1 cellular context compared by ENCODE assay signal in genomic region chr6:43635387-43636311, GRCh38.
TF ChIP-seq lines count a peak whose summit lies in the region.

Gene MAD2L1BP, plus strand, starts transcription at chr6:43635840. Its CDS starts 36 bp downstream, at chr6:43635876.

TF ChIP-seq in K562, 482 proteins besides CTCF, POLR2A, EP300 and RAD21 (continued from another document and continues in another):
- TF ChIP-seq BRCA1 (IDR thresholded peaks at IDR 0.05), result no peak
- TF ChIP-seq BRCA1 (CRISPR knock-in tag; IDR thresholded peaks at IDR 0.05), result no peak
- peak; percentile 84 for TF ChIP-seq SMARCE1 (IDR thresholded peaks at IDR 0.05)
- TF ChIP-seq KDM5B (IDR thresholded peaks at IDR 0.05; ENCODE audit: insufficient replicate concordance, low read depth, low read length), result peak; percentile 97
- TF ChIP-seq ZFP30 (CRISPR knock-in tag; IDR thresholded peaks at IDR 0.05; ENCODE audit: borderline replicate concordance), result no peak
- peak; percentile 81 for TF ChIP-seq PHF20 (IDR thresholded peaks at IDR 0.05; ENCODE audit: partially characterized antibody)
- TF ChIP-seq HDAC2 (IDR thresholded peaks at IDR 0.05), result peak; percentile 98
- TF ChIP-seq SMARCC2 (IDR thresholded peaks at IDR 0.05; ENCODE audit: low read depth), result peak; percentile 54
- TF ChIP-seq ZNF12 (CRISPR knock-in tag; IDR thresholded peaks at IDR 0.05), result peak; percentile 69; the same call in 1 of the 2 replicates
- TF ChIP-seq ZNF316 (IDR thresholded peaks at IDR 0.05), result 0 out of 2 replicates have a peak, but pooled peaks have one; percentile 6
- TF ChIP-seq ZNF146 (CRISPR knock-in tag; IDR thresholded peaks at IDR 0.05; ENCODE audit: unreplicated experiment), result no peak
- TF ChIP-seq CUX1 (CRISPR knock-in tag; IDR thresholded peaks at IDR 0.05), result no peak
- TF ChIP-seq SOX6 (IDR thresholded peaks at IDR 0.05), result peak; percentile 70; the same call in 1 of the 2 replicates
- no peak for TF ChIP-seq ZNF830 (CRISPR knock-in tag; IDR thresholded peaks at IDR 0.05)
- no peak for TF ChIP-seq ZNF41 (CRISPR knock-in tag; conservative IDR thresholded peaks at IDR 0.05)
- peak; percentile 64 for TF ChIP-seq FOSL1 (tag; conservative IDR thresholded peaks at IDR 0.05)
- TF ChIP-seq CEBPB (tag; IDR thresholded peaks at IDR 0.05), result no peak
- no peak for TF ChIP-seq SMC3 (conservative IDR thresholded peaks at IDR 0.05; ENCODE audit: insufficient read depth, low read depth, low read length)
- peak; percentile 22; the same call in 1 of the 2 replicates for TF ChIP-seq ZNF263 (CRISPR knock-in tag; IDR thresholded peaks at IDR 0.05; ENCODE audit: borderline replicate concordance)
- no peak; the same call in 1 of the 2 replicates for TF ChIP-seq ZNF24 (IDR thresholded peaks at IDR 0.05)
- TF ChIP-seq RREB1 (CRISPR knock-in tag; IDR thresholded peaks at IDR 0.05), result no peak
- TF ChIP-seq UBTF (IDR thresholded peaks at IDR 0.05; ENCODE audit: borderline replicate concordance in 1 of 2, low read depth in 2 of 2, low read length in 2 of 2), result no peak; a peak in 1 of 4 replicates
- 0 out of 2 replicates have a peak, but pooled peaks have one; percentile 1 for TF ChIP-seq GTF2A2 (tag; IDR thresholded peaks at IDR 0.05)
- no peak for TF ChIP-seq BDP1 (IDR thresholded peaks at IDR 0.05; ENCODE audit: insufficient read depth, insufficient read length)
- 0 out of 2 replicates have a peak, but pooled peaks have one; percentile 31 for TF ChIP-seq FOXP4 (CRISPR knock-in tag; IDR thresholded peaks at IDR 0.05; ENCODE audit: borderline replicate concordance)
- TF ChIP-seq ZHX1 (conservative IDR thresholded peaks at IDR 0.05; ENCODE audit: low read length), result 0 out of 2 replicates have a peak, but pooled peaks have one; percentile 19
- TF ChIP-seq REST (CRISPR knock-in tag; IDR thresholded peaks at IDR 0.05; ENCODE audit: low read depth), result peak; percentile 97
- TF ChIP-seq TAL1 (IDR thresholded peaks at IDR 0.05), result no peak; the same call in 1 of the 2 replicates
- TF ChIP-seq ZNF232 (CRISPR knock-in tag; IDR thresholded peaks at IDR 0.05), result peak; percentile 82; the same call in 1 of the 2 replicates
- TF ChIP-seq ZNF57 (CRISPR knock-in tag; IDR thresholded peaks at IDR 0.05), result 0 out of 2 replicates have a peak, but pooled peaks have one; percentile 33
- peak; percentile 88 for TF ChIP-seq MTA1 (IDR thresholded peaks at IDR 0.05; ENCODE audit: borderline replicate concordance)
- 0 out of 2 replicates have a peak, but pooled peaks have one; percentile 50 for TF ChIP-seq ID3 (CRISPR knock-in tag; IDR thresholded peaks at IDR 0.05)
- TF ChIP-seq ID3 (tag; IDR thresholded peaks at IDR 0.05), result peak; percentile 95
- peak; percentile 64 for TF ChIP-seq TRIM28 (IDR thresholded peaks at IDR 0.05)
- TF ChIP-seq NR2C2 (CRISPR knock-in tag; IDR thresholded peaks at IDR 0.05), result peak; percentile 52; the same call in 1 of the 2 replicates
- no peak for TF ChIP-seq NR2C2 (tag; IDR thresholded peaks at IDR 0.05)
- TF ChIP-seq TEAD4 (IDR thresholded peaks at IDR 0.05; ENCODE audit: low read length), result peak; percentile 66; the same call in 1 of the 2 replicates
- TF ChIP-seq TEAD4 (CRISPR knock-in tag; IDR thresholded peaks at IDR 0.05; ENCODE audit: borderline replicate concordance), result no peak
- peak; percentile 65 for TF ChIP-seq BRD9 (IDR thresholded peaks at IDR 0.05; ENCODE audit: low read depth, partially characterized antibody)
